In the genomic region with DNA sequence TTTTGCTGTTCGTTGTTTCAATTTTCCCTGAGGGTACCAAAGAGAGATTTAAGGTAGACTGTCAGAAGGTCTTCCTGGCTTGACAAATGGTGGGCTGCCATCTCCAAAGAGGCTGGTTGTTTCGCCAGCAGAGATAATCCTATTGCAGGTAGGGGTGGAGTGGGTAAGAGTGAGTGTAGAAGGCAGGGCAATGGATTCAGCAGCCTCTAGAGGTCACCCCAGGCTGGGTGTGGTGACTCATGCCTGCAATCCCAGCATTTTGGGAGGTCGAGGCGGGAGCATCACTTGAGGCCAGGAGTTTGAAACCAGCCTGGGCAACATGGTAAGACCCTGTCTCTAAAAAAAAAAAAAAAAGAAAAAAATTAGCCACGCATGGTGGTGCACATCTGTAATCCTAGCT, we compare ENCODE assay signal across 2 cellular contexts.
TF ChIP-seq lines count a peak whose summit lies in the region.

No MANE protein-coding gene starts in this region.

TF ChIP-seq in SK-N-SH, 30 proteins besides CTCF, POLR2A, EP300 and RAD21 (continued from another document):
- TF ChIP-seq FOSL2 (IDR thresholded peaks at IDR 0.05; ENCODE audit: borderline replicate concordance, low read depth): 0 out of 2 replicates have a peak, but pooled peaks have one; percentile 24

TF ChIP-seq in SK-N-SH treated with all-trans-retinoic acid at 6 μM for 48 hours, 23 proteins besides CTCF, POLR2A, EP300 and RAD21:
- TF ChIP-seq, protein P1, sequence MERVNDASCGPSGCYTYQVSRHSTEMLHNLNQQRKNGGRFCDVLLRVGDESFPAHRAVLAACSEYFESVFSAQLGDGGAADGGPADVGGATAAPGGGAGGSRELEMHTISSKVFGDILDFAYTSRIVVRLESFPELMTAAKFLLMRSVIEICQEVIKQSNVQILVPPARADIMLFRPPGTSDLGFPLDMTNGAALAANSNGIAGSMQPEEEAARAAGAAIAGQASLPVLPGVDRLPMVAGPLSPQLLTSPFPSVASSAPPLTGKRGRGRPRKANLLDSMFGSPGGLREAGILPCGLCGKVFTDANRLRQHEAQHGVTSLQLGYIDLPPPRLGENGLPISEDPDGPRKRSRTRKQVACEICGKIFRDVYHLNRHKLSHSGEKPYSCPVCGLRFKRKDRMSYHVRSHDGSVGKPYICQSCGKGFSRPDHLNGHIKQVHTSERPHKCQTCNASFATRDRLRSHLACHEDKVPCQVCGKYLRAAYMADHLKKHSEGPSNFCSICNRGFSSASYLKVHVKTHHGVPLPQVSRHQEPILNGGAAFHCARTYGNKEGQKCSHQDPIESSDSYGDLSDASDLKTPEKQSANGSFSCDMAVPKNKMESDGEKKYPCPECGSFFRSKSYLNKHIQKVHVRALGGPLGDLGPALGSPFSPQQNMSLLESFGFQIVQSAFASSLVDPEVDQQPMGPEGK (CRISPR knock-in tag; IDR thresholded peaks at IDR 0.05; ENCODE audit: borderline replicate concordance): no peak
- TF ChIP-seq ZNF8 (CRISPR knock-in tag; IDR thresholded peaks at IDR 0.05) (no peak), TOX (CRISPR knock-in tag; IDR thresholded peaks at IDR 0.05; ENCODE audit: borderline replicate concordance) (no peak)
- TF ChIP-seq, protein P2, sequence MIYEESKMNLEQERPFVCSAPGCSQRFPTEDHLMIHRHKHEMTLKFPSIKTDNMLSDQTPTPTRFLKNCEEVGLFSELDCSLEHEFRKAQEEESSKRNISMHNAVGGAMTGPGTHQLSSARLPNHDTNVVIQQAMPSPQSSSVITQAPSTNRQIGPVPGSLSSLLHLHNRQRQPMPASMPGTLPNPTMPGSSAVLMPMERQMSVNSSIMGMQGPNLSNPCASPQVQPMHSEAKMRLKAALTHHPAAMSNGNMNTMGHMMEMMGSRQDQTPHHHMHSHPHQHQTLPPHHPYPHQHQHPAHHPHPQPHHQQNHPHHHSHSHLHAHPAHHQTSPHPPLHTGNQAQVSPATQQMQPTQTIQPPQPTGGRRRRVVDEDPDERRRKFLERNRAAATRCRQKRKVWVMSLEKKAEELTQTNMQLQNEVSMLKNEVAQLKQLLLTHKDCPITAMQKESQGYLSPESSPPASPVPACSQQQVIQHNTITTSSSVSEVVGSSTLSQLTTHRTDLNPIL (CRISPR knock-in tag; IDR thresholded peaks at IDR 0.05; ENCODE audit: low read depth): no peak
- TF ChIP-seq, protein P3, sequence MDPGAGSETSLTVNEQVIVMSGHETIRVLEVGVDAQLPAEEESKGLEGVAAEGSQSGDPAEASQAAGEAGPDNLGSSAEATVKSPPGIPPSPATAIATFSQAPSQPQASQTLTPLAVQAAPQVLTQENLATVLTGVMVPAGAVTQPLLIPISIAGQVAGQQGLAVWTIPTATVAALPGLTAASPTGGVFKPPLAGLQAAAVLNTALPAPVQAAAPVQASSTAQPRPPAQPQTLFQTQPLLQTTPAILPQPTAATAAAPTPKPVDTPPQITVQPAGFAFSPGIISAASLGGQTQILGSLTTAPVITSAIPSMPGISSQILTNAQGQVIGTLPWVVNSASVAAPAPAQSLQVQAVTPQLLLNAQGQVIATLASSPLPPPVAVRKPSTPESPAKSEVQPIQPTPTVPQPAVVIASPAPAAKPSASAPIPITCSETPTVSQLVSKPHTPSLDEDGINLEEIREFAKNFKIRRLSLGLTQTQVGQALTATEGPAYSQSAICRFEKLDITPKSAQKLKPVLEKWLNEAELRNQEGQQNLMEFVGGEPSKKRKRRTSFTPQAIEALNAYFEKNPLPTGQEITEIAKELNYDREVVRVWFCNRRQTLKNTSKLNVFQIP (CRISPR knock-in tag; IDR thresholded peaks at IDR 0.05; ENCODE audit: borderline replicate concordance, low read depth): no peak
